In genomic region chrY:7078725-7079124, GRCh38 we compare ENCODE assay signal across 3 cellular contexts.
"Had no signal": no experiment of that assay in that cellular context is flagged by ENCODE, and none has a peak within 500 bp of the region (broad histone marks: within the 10 kb centered on the region; RNA-seq: fewer than 3 reads in every experiment).

No MANE protein-coding gene starts in this region.

- ATAC-seq: GM12878 had no signal

- DNase-seq: GDM1, GF-D8 had no signal

- H3K4me3 ChIP-seq: GM12878 had no signal
